In genomic region chr14:100665518-100666032, GRCh38 we compare ENCODE assay signal across 1 cellular context.
TF ChIP-seq lines count a peak whose summit lies in the region.

No MANE protein-coding gene starts in this region.

TF ChIP-seq in HepG2, 621 proteins besides CTCF, POLR2A, EP300 and RAD21 (continued from another document):
- TF ChIP-seq ZSCAN21 (CRISPR knock-in tag; IDR thresholded peaks at IDR 0.05; ENCODE audit: borderline replicate concordance), result peak; percentile 40; the same call in 1 of the 2 replicates
- TF ChIP-seq, protein P1, sequence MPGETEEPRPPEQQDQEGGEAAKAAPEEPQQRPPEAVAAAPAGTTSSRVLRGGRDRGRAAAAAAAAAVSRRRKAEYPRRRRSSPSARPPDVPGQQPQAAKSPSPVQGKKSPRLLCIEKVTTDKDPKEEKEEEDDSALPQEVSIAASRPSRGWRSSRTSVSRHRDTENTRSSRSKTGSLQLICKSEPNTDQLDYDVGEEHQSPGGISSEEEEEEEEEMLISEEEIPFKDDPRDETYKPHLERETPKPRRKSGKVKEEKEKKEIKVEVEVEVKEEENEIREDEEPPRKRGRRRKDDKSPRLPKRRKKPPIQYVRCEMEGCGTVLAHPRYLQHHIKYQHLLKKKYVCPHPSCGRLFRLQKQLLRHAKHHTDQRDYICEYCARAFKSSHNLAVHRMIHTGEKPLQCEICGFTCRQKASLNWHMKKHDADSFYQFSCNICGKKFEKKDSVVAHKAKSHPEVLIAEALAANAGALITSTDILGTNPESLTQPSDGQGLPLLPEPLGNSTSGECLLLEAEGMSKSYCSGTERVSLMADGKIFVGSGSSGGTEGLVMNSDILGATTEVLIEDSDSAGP (CRISPR knock-in tag; IDR thresholded peaks at IDR 0.05; ENCODE audit: borderline replicate concordance), result peak; percentile 19; the same call in 1 of the 2 replicates
